Comparison of ENCODE assay signal across 9 cellular contexts in the genomic region with DNA sequence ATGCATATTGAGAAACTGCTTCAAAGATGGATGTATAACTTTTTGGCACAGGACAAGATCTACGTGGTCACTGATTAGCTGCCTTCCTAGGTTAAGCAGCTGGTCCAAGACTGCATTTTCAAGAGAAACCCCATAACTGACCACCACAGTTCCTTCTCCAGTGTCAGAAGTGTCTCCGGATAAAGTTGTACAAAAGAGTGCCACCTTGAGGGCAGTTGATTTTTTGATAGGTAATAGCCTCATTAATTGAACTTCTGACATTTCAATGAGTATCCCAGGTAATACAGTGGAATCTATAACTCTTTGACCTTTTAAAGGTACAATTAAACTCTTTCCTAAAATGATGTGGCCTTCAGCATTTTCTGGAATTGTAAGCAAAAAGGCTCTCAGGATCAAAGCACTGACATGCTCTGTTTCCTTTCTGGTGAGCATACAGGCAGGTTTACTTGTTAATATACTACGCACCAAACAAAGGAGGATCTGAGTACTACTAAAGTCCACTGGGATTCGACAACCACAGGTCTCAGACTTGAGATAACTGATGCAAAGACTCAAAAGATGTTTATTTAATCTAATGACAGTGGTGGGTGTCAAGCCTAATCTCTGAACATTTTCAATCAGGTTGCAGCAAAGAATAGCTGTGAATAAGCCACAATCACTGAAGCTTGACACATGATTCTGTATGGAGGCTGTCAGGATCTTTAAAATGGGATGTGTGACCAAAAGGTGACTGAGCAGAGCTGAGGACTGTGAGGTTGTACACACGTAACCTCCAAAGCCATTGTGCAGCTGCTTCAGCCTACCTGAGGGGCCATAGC. TPM values are rescaled to one million over a fixed set of nuclear protein-coding genes. Genes with fewer than 3 reads are reported as not detected.
DNase-seq lines count a peak whose midpoint lies in the region; ATAC-seq and TF ChIP-seq lines count a peak whose summit lies in the region.
"Had no signal": no experiment of that assay in that cellular context is flagged by ENCODE, and none has a peak within 500 bp of the region (broad histone marks: within the 10 kb centered on the region; RNA-seq: fewer than 3 reads in every experiment).

No MANE protein-coding gene starts in this region.

- peak; percentile 31 for DNase-seq in astrocyte of the hippocampus (ENCODE audit: low read depth, low spot score)
- no peak for DNase-seq in neural progenitor cell (ENCODE audit: low spot score)
- DNase-seq in mesothelial cell of epicardium (ENCODE audit: low spot score in 2 of 2, unreplicated experiment in 2 of 2): no peak
- DNase-seq in NCI-H146 (lab: John Stamatoyannopoulos, UW): no peak
- DNase-seq: NK-92 treated with Interleukin-12 subunit alpha and Interleukin-12 subunit beta, amount 100 ng/mL, for 24 hours had no signal

- H3K4me3 Mint-ChIP-seq in neural progenitor cell (no peak overlapping the region), mesothelial cell of epicardium (no peak overlapping the region)

- peaks cover 16% of the 10 kb centered on the region for H3K4me1 ChIP-seq in neural progenitor cell

- ATAC-seq in GM18861 (IDR thresholded peaks at IDR 0.05; ENCODE audit: unreplicated experiment) (peak; percentile 79), HG03342 (IDR thresholded peaks at IDR 0.05; ENCODE audit: unreplicated experiment) (peak; percentile 77), HG02970 (IDR thresholded peaks at IDR 0.05; ENCODE audit: low FRiP score, unreplicated experiment) (no peak)

- no peaks in the 10 kb centered on the region for H3K27me3 ChIP-seq in neural progenitor cell

- TF ChIP-seq CTCF in neural progenitor cell (IDR thresholded peaks at IDR 0.05) (peak; percentile 23), mesothelial cell of epicardium (IDR thresholded peaks at IDR 0.05; ENCODE audit: unreplicated experiment) (no peak)

- H3K9me3 Mint-ChIP-seq in neural progenitor cell: no peaks in the 10 kb centered on the region
- H3K9me3 Mint-ChIP-seq in mesothelial cell of epicardium: no peaks in the 10 kb centered on the region

- peaks cover 5% of the 10 kb centered on the region for H4K20me1 ChIP-seq in neural progenitor cell (ENCODE audit: low read depth)

- peaks cover 8% of the 10 kb centered on the region for H3K36me3 Mint-ChIP-seq in neural progenitor cell
- peaks cover 2% of the 10 kb centered on the region for H3K36me3 Mint-ChIP-seq in mesothelial cell of epicardium

- H3K36me3 ChIP-seq in neural progenitor cell: peaks cover 11% of the 10 kb centered on the region

- H3K4me2 ChIP-seq in neural progenitor cell: no peak overlapping the region

- H3K4me1 Mint-ChIP-seq in neural progenitor cell (peaks cover 16% of the 10 kb centered on the region), mesothelial cell of epicardium (peaks cover 5% of the 10 kb centered on the region)

- H3F3A ChIP-seq in neural progenitor cell (ENCODE audit: low read depth): no peaks in the 10 kb centered on the region

- no peak overlapping the region for H3K27ac ChIP-seq in neural progenitor cell

- H3K27me3 Mint-ChIP-seq in neural progenitor cell (ENCODE audit: insufficient read depth, low read depth): no peaks in the 10 kb centered on the region
- no peaks in the 10 kb centered on the region for H3K27me3 Mint-ChIP-seq in mesothelial cell of epicardium (ENCODE audit: low read depth)

- H2AFZ ChIP-seq in neural progenitor cell (replicated peaks): no peak overlapping the region

- H3K9me3 ChIP-seq in neural progenitor cell (ENCODE audit: low read depth): no peaks in the 10 kb centered on the region
- H3K9me3 ChIP-seq: HAP-1 had no signal

- peaks cover 37% of the 10 kb centered on the region for H3K79me2 ChIP-seq in neural progenitor cell (ENCODE audit: low read depth)

- H3K4me3 ChIP-seq in neural progenitor cell: no peak overlapping the region
- H3K4me3 ChIP-seq: HAP-1 had no signal

- H3K9ac ChIP-seq in neural progenitor cell: no peak overlapping the region

- H3K27ac Mint-ChIP-seq in neural progenitor cell: no peak overlapping the region
- H3K27ac Mint-ChIP-seq in mesothelial cell of epicardium: no peak overlapping the region

RNA-seq across cellular contexts. Expression of gene MKKS, which starts 21.2 kb away (rescaled TPM):
- total RNA-seq in neural progenitor cell (ENCODE audit: low replicate concordance): 23.9 and 36.3 TPM in 2 replicates
- 9.9 to 11.8 TPM (median 10.7 TPM) in 3 replicates for total RNA-seq in mesothelial cell of epicardium

RNA-seq across cellular contexts. Expression of gene SLX4IP, which starts 22.3 kb away (rescaled TPM):
- 7.7 and 9.5 TPM in 2 replicates for total RNA-seq in neural progenitor cell (ENCODE audit: low replicate concordance)
- total RNA-seq in mesothelial cell of epicardium: 10.3 to 11.2 TPM (median 10.4 TPM) in 3 replicates
